8 cellular contexts compared by ENCODE assay signal in the genomic region with DNA sequence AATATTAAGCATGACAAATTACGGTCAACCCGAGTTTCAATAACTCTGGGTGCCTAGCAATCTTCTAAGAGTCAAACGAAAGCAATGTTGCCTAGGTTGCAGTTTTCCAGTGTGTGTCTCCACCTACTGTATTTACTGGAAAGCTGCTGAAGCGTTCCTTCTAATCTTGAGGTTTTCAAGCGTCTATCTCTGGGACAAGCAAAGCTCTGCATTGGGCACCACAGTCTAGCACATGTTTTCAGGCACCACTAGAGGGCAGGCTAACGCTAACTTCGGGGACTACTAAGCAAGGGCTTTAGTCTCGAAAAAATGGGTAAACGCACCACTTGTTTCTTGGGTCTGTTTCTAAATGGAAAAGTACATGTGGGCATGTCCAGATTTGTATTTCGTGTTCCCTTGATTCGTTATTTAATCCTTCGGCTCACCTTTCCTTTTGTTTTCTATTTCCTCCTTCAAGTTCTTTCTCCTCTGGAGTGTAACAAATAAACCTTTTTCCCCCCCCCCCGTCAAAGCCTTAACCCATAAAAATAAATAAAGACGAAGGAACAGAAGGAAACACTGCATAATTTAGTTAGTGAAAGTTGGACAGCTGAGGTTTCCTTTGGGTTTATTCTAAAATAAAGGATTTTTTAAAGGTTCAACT.
DNase-seq lines count a peak whose midpoint lies in the region; ATAC-seq and TF ChIP-seq lines count a peak whose summit lies in the region.
"Not testable (repeated sequence)": the region's sequence is repeated elsewhere in the genome, so short reads cannot be mapped to it uniquely, and the experiment has no call there.

No MANE protein-coding gene starts in this region.

- peak overlapping the region; percentile 77 for H3K9ac ChIP-seq in mesenchymal stem cell (ENCODE audit: low read length)

- not testable (repeated sequence) for H3K79me1 ChIP-seq in mesenchymal stem cell (replicated peaks; ENCODE audit: low read length, poor library complexity, severe bottlenecking)

- H2BK12ac ChIP-seq in mesenchymal stem cell (ENCODE audit: low read length in 2 of 2): not testable (repeated sequence)

- in situ Hi-C loops in Panc1 (cut with HindIII; ENCODE audit: low pct_unique_long_range_greater_than_20kb, low sequenced_read_pairs): not testable (repeated sequence)

- not testable (repeated sequence) for H3K18ac ChIP-seq in mesenchymal stem cell (ENCODE audit: low read depth in 1 of 2, low read length in 2 of 2)

- not testable (repeated sequence) for H2AK5ac ChIP-seq in mesenchymal stem cell (ENCODE audit: low read length, severe bottlenecking)

- H3K4me3 ChIP-seq in AG10803 (ENCODE audit: low read length): peak overlapping the region; percentile 24; the same call in 1 of the 2 replicates
- H3K4me3 ChIP-seq in Panc1 (ENCODE audit: low read depth in 2 of 2, low read length in 2 of 2); mesenchymal stem cell (ENCODE audit: insufficient read depth in 1 of 2, low read depth in 1 of 2, low read length in 2 of 2): not testable (repeated sequence)
- peak overlapping the region; percentile 40 for H3K4me3 ChIP-seq in effector memory CD4-positive, alpha-beta T cell (ENCODE audit: insufficient read depth, low read depth, low read length, poor library complexity, severe bottlenecking)

- not testable (repeated sequence) for BruUV-seq in Panc1 (replicated peaks; lab: Mats Ljungman, UMichigan)

- CTCF ChIA-PET in Panc1 (lab: Charles Lee): interaction anchor here (0.6 to 0.7 kb wide), 2 partner anchors 189 to 599 kb away, joined by 3 to 4 read pairs; partner anchors contain the start of gene IPO11

- H3K4me1 ChIP-seq in Panc1 (ENCODE audit: control insufficient read depth, insufficient read depth, low read length); effector memory CD4-positive, alpha-beta T cell (ENCODE audit: control insufficient read depth, insufficient read depth, low read length, poor library complexity, severe bottlenecking); mesenchymal stem cell (ENCODE audit: control insufficient read depth, insufficient read depth, low read depth, low read length): not testable (repeated sequence)

- TF ChIP-seq CTCF in AG10803 (conservative IDR thresholded peaks at IDR 0.05; ENCODE audit: low read length) (peak; percentile 42), Panc1 (IDR thresholded peaks at IDR 0.05) (peak; percentile 73)

- H3K4ac ChIP-seq in mesenchymal stem cell (ENCODE audit: low read depth in 1 of 2, low read length in 2 of 2): not testable (repeated sequence)

- not testable (repeated sequence) for H2BK120ac ChIP-seq in mesenchymal stem cell (ENCODE audit: low read depth, low read length)

- H2BK15ac ChIP-seq in mesenchymal stem cell (ENCODE audit: low read depth, poor library complexity, severe bottlenecking): not testable (repeated sequence)

- H4K8ac ChIP-seq in mesenchymal stem cell (ENCODE audit: low read length): not testable (repeated sequence)

- not testable (repeated sequence) for H3K23ac ChIP-seq in mesenchymal stem cell (ENCODE audit: low read length in 2 of 2)

- POLR2A ChIA-PET in Panc1 (lab: Charles Lee): interaction anchor here (0.5 kb wide), 1 partner anchor 15 kb away, joined by 4 read pairs; no protein-coding TSS in a partner anchor

- H3K4me2 ChIP-seq in mesenchymal stem cell (ENCODE audit: low read length, poor library complexity, severe bottlenecking): not testable (repeated sequence)

- WGBS in mesenchymal stem cell: 40% methylated on average over 3 of the region's 14 CpGs

- H3K27me3 ChIP-seq in Panc1 (ENCODE audit: control insufficient read depth, insufficient read depth, low read length); effector memory CD4-positive, alpha-beta T cell (replicated peaks; ENCODE audit: control insufficient read depth, insufficient read depth, low read length, poor library complexity, severe bottlenecking); mesenchymal stem cell (ENCODE audit: control insufficient read depth in 1 of 2, insufficient read depth in 1 of 2, low read length in 2 of 2): not testable (repeated sequence)

- not testable (repeated sequence) for H3K9me3 ChIP-seq in Panc1 (ENCODE audit: control insufficient read depth, insufficient read depth, low read depth, low read length); effector memory CD4-positive, alpha-beta T cell (ENCODE audit: control insufficient read depth, low read length); mesenchymal stem cell (ENCODE audit: control insufficient read depth, low read length)

- not testable (repeated sequence) for H3K36me3 ChIP-seq in Panc1 (ENCODE audit: control insufficient read depth, insufficient read depth, low read length); effector memory CD4-positive, alpha-beta T cell (ENCODE audit: control insufficient read depth, insufficient read depth, low read length); mesenchymal stem cell (ENCODE audit: control insufficient read depth in 1 of 2, insufficient read depth in 2 of 2, low read depth in 1 of 2, low read length in 2 of 2)

- DNase-seq in AG10803 (ENCODE audit: low read depth); Panc1 (ENCODE audit: low read depth, low spot score); mesenchymal stem cell: not testable (repeated sequence)
- peak; percentile 72 for DNase-seq in activated T-cell treated with anti-CD3 and anti-CD28 coated beads for 4 hours
- peak; percentile 48 to 71 (median 58) for DNase-seq in effector memory CD4-positive, alpha-beta T cell
- peak; percentile 62 to 70 for DNase-seq in stimulated activated CD4-positive, alpha-beta T cell treated with anti-CD3 and anti-CD28 coated beads, Interleukin-4, amount 100 ng/mL, for 48 hours (ENCODE audit: low read depth in 2 of 2)

- H2AFZ ChIP-seq in mesenchymal stem cell (ENCODE audit: low read depth, low read length): not testable (repeated sequence)

- intact Hi-C loops in Panc1 (cut with micrococcal nuclease; ENCODE audit: unreplicated experiment): not testable (repeated sequence)

- not testable (repeated sequence) for H3K14ac ChIP-seq in mesenchymal stem cell (ENCODE audit: low read length in 2 of 2)

- ATAC-seq in GM19043 (IDR thresholded peaks at IDR 0.05; ENCODE audit: low read depth, unreplicated experiment): peak; percentile 91
- peak; percentile 95 for ATAC-seq in HG02885 (IDR thresholded peaks at IDR 0.05; ENCODE audit: poor library complexity, unreplicated experiment)
- ATAC-seq in Panc1: peak; percentile 100

- not testable (repeated sequence) for H4K91ac ChIP-seq in mesenchymal stem cell (ENCODE audit: low read length)

- H2BK5ac ChIP-seq in mesenchymal stem cell (ENCODE audit: low read depth, low read length, poor library complexity, severe bottlenecking): not testable (repeated sequence)

- not testable (repeated sequence) for H3K27ac ChIP-seq in Panc1 (ENCODE audit: low read length); effector memory CD4-positive, alpha-beta T cell (ENCODE audit: insufficient read depth, low read length, poor library complexity, severe bottlenecking); mesenchymal stem cell (ENCODE audit: low read length, poor library complexity, severe bottlenecking)
